ENCODE assay signal across 24 cellular contexts in genomic region chr22:44640618-44641155, GRCh38.
"Had no signal": no experiment of that assay in that cellular context is flagged by ENCODE, and none has a peak within 500 bp of the region (broad histone marks: within the 10 kb centered on the region; RNA-seq: fewer than 3 reads in every experiment).

No MANE protein-coding gene starts in this region.

- H3K27ac ChIP-seq: brain microvascular endothelial cell, transverse colon, uterus had no signal

- H3K4me1 ChIP-seq: ascending aorta, uterus had no signal

- DNase-seq: activated CD4-positive, alpha-beta T cell treated with anti-CD3 and anti-CD28 coated beads for 36 hours; activated CD4-positive, alpha-beta T cell treated with anti-CD3 and anti-CD28 coated beads, Interleukin-2, amount 50 U/mL, for 4 hours; activated CD8-positive, alpha-beta memory T cell treated with anti-CD3 and anti-CD28 coated beads for 24 hours; activated CD8-positive, alpha-beta memory T cell treated with anti-CD3 and anti-CD28 coated beads, Interleukin-2, amount 50 U/mL, for 4 hours; activated T-cell treated with anti-CD3 and anti-CD28 coated beads, Interleukin-2, amount 50 U/mL, for 24 hours; brain microvascular endothelial cell; central memory CD4-positive, alpha-beta T cell; effector memory CD4-positive, alpha-beta T cell; glutamatergic neuron; left ventricle myocardium superior; mesenchymal stem cell; retina; stimulated activated CD4-positive, alpha-beta T cell treated with anti-CD3 and anti-CD28 coated beads, Interleukin-2, amount 100 ng/mL, for 24 hours; stimulated activated naive CD8-positive, alpha-beta T cell treated with anti-CD3 and anti-CD28 coated beads, Interleukin-15, amount 100 ng/mL, for 72 hours; T-helper 9 cell; transverse colon; uterus had no signal

- H3K79me2 ChIP-seq: hepatocyte had no signal

- H3K36me3 ChIP-seq: adrenal gland, ascending aorta, brain microvascular endothelial cell, transverse colon, uterus had no signal

- ATAC-seq: activated CD4-positive, alpha-beta T cell treated with anti-CD3 and anti-CD28 coated beads for 36 hours; activated naive CD4-positive, alpha-beta T cell treated with anti-CD3 and anti-CD28 coated beads, Interleukin-2, amount 50 U/mL, for 72 hours; activated T-helper 17 cell treated with anti-CD3 and anti-CD28 coated beads, Interleukin-2, amount 50 U/mL, for 72 hours; stimulated activated effector memory CD8-positive, alpha-beta T cell treated with anti-CD3 and anti-CD28 coated beads, Interleukin-12 subunit alpha, Interleukin-12 subunit beta, amount 100 ng/mL, for 72 hours; stimulated activated naive CD8-positive, alpha-beta T cell treated with anti-CD3 and anti-CD28 coated beads, Interleukin-15, amount 100 ng/mL, for 72 hours; WTC11 had no signal

- H3K4me2 ChIP-seq: hepatocyte had no signal

- H3K27me3 ChIP-seq: ascending aorta, hepatocyte, transverse colon, uterus had no signal

- H3K9me3 ChIP-seq: adrenal gland, ascending aorta, transverse colon, uterus had no signal

- H3K4me3 ChIP-seq: adrenal gland, ascending aorta, hepatocyte, transverse colon, uterus had no signal

- H2AFZ ChIP-seq: hepatocyte had no signal
